ENCODE assay signal across 10 cellular contexts in genomic region chr1:209675567-209676154, GRCh38. TPM values are rescaled to one million over a fixed set of nuclear protein-coding genes. Genes with fewer than 3 reads are reported as not detected.
A peak's percentile ranks its signal among the peaks of the same experiment; 100 is the strongest.
DNase-seq lines count a peak whose midpoint lies in the region; ATAC-seq and TF ChIP-seq lines count a peak whose summit lies in the region.
"Had no signal": no experiment of that assay in that cellular context is flagged by ENCODE, and none has a peak within 500 bp of the region (broad histone marks: within the 10 kb centered on the region; RNA-seq: fewer than 3 reads in every experiment).

No MANE protein-coding gene starts in this region.

- H3K36me3 ChIP-seq in WERI-Rb-1 = no peaks in the 10 kb centered on the region

- H3K4me1 Mint-ChIP-seq in naive thymus-derived CD8-positive, alpha-beta T cell = peaks cover 27 to 42% (median 32%) of the 10 kb centered on the region in 4 donors

- peaks cover 0 to 8% (median 0%) of the 10 kb centered on the region in 9 donors for H3K9me3 Mint-ChIP-seq in naive thymus-derived CD8-positive, alpha-beta T cell

- peak; percentile 43 for DNase-seq in DMS 273 (lab: John Stamatoyannopoulos, UW; ENCODE audit: unreplicated experiment)
- DNase-seq in DMS 273 treated with DMSO at 0.1 percent for 48 hours (lab: John Stamatoyannopoulos, UW) = no peak
- peak; percentile 12 for DNase-seq in WERI-Rb-1
- no peak for DNase-seq in fibroblast of pulmonary artery (ENCODE audit: low read depth)
- peak in 1 of 10 donors; percentile 12 for DNase-seq in naive thymus-derived CD8-positive, alpha-beta T cell
- DNase-seq in mucosa of gallbladder (ENCODE audit: low spot score) = no peak
- no peak for DNase-seq in stimulated activated naive CD4-positive, alpha-beta T cell treated with Interleukin-2 at 50 U/mL for 16 hours (lab: John Stamatoyannopoulos, UW)

- H3K4me3 Mint-ChIP-seq in naive thymus-derived CD8-positive, alpha-beta T cell = peak overlapping the region; percentile 67 to 85 (median 78)

- peaks cover 77% of the 10 kb centered on the region for H3K27me3 ChIP-seq in WERI-Rb-1 (ENCODE audit: insufficient read depth, low read depth, severe bottlenecking)

- no peak overlapping the region for H3K27ac ChIP-seq in WERI-Rb-1
- H3K27ac ChIP-seq: 22Rv1 had no signal

- peak overlapping the region; percentile 42 for H3K4me3 ChIP-seq in WERI-Rb-1 (ENCODE audit: low read depth, low read length)
- H3K4me3 ChIP-seq in fibroblast of pulmonary artery (replicated peaks; ENCODE audit: low read depth, low read length) = peak overlapping the region; percentile 66

- peak; percentile 34 to 51 for ATAC-seq in naive thymus-derived CD8-positive, alpha-beta T cell
- ATAC-seq in GM18867 (IDR thresholded peaks at IDR 0.05; ENCODE audit: unreplicated experiment) = no peak

- H3K9me3 ChIP-seq in WERI-Rb-1 (ENCODE audit: severe bottlenecking) = no peaks in the 10 kb centered on the region

- TF ChIP-seq CTCF in WERI-Rb-1 (IDR thresholded peaks at IDR 0.05; ENCODE audit: low read depth, low read length) (no peak), fibroblast of pulmonary artery (IDR thresholded peaks at IDR 0.05; ENCODE audit: low read length, missing control alignments) (no peak)

- H3K27ac Mint-ChIP-seq in naive thymus-derived CD8-positive, alpha-beta T cell = no peak overlapping the region

- POLR2A ChIA-PET in naive thymus-derived CD8-positive, alpha-beta T cell (lab: Charles Lee) = no interaction called here

- no peaks in the 10 kb centered on the region for H3K36me3 Mint-ChIP-seq in naive thymus-derived CD8-positive, alpha-beta T cell

- peaks cover 29 to 77% (median 65%) of the 10 kb centered on the region in 5 donors for H3K27me3 Mint-ChIP-seq in naive thymus-derived CD8-positive, alpha-beta T cell

RNA-seq across cellular contexts. Expression of gene G0S2, which starts 0.4 kb away (rescaled TPM):
- not detected for total RNA-seq in naive thymus-derived CD8-positive, alpha-beta T cell
- not detected for polyA plus RNA-seq in naive thymus-derived CD8-positive, alpha-beta T cell
- total RNA-seq in mucosa of gallbladder = 4.6 TPM

RNA-seq across cellular contexts. Expression of gene LAMB3, which starts 23.4 kb away (rescaled TPM):
- total RNA-seq in naive thymus-derived CD8-positive, alpha-beta T cell = under 1 TPM; 0.73 to 0.93 TPM
- polyA plus RNA-seq in naive thymus-derived CD8-positive, alpha-beta T cell = under 1 TPM in 2 of 3 donors, not detected in 1; 0.42 to 0.86 TPM
- 7.6 TPM for total RNA-seq in mucosa of gallbladder

RNA-seq across cellular contexts. Expression of gene HSD11B1, which starts 29.0 kb away (rescaled TPM):
- total RNA-seq in naive thymus-derived CD8-positive, alpha-beta T cell = not detected
- under 1 TPM in 1 of 3 donors, not detected in 2; 0.30 TPM for polyA plus RNA-seq in naive thymus-derived CD8-positive, alpha-beta T cell
- 5.7 TPM for total RNA-seq in mucosa of gallbladder
- total RNA-seq: SK-MEL-5 had no signal

Comparison
In these comparisons a context has a peak if more than half of its experiments do, and no peak if none do; other contexts are left out.
1. DNase-seq: peak in DMS 273 (single experiment) and WERI-Rb-1 (single experiment); none in DMS 273 treated with DMSO at 0.1 percent for 48 hours (single experiment), fibroblast of pulmonary artery (single experiment), mucosa of gallbladder (single experiment) and stimulated activated naive CD4-positive, alpha-beta T cell treated with Interleukin-2 at 50 U/mL for 16 hours (single experiment).